Comparison of ENCODE assay signal across 8 cellular contexts in the genomic region with DNA sequence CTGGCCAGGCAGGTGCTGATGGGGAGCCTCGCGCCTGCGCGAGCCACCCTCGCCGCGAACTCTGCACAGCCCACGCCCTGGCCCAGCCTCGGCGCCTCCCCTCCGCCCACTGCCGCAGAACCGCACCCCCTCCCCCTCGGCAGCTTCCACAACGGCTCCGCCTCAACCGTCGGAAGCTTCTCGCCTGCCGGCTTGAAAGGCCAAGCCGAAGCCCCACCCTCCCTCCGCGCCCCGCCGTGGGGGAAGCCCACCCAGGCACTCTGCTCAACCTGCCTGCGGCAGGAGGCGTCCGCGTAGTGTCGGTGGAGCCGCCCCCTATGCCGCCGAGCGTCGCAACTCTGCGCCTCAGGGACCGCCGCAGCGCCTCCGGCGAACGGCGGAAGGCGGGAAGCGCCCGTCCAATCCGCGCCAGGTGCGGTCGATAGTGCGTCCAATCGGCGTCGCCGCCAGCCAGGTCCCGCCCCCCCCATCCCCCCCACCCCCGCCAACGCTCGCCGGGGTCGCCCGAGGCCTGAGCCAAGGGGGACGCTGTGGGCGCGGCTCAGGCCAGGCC. TPM values are rescaled to one million over a fixed set of nuclear protein-coding genes. Genes with fewer than 3 reads are reported as not detected.
DNase-seq lines count a peak whose midpoint lies in the region; ATAC-seq and TF ChIP-seq lines count a peak whose summit lies in the region.

A gene with protein sequence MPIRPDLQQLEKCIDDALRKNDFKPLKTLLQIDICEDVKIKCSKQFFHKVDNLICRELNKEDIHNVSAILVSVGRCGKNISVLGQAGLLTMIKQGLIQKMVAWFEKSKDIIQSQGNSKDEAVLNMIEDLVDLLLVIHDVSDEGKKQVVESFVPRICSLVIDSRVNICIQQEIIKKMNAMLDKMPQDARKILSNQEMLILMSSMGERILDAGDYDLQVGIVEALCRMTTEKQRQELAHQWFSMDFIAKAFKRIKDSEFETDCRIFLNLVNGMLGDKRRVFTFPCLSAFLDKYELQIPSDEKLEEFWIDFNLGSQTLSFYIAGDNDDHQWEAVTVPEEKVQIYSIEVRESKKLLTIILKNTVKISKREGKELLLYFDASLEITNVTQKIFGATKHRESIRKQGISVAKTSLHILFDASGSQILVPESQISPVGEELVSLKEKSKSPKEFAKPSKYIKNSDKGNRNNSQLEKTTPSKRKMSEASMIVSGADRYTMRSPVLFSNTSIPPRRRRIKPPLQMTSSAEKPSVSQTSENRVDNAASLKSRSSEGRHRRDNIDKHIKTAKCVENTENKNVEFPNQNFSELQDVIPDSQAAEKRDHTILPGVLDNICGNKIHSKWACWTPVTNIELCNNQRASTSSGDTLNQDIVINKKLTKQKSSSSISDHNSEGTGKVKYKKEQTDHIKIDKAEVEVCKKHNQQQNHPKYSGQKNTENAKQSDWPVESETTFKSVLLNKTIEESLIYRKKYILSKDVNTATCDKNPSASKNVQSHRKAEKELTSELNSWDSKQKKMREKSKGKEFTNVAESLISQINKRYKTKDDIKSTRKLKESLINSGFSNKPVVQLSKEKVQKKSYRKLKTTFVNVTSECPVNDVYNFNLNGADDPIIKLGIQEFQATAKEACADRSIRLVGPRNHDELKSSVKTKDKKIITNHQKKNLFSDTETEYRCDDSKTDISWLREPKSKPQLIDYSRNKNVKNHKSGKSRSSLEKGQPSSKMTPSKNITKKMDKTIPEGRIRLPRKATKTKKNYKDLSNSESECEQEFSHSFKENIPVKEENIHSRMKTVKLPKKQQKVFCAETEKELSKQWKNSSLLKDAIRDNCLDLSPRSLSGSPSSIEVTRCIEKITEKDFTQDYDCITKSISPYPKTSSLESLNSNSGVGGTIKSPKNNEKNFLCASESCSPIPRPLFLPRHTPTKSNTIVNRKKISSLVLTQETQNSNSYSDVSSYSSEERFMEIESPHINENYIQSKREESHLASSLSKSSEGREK (N-terminal part only) (minus strand): TSS at position 342 of the 553 bp plus-strand sequence. CDS start 11,224 bp downstream, outside the sequence.

- no peak for TF ChIP-seq CTCF in colonic mucosa (IDR thresholded peaks at IDR 0.05)
- TF ChIP-seq CTCF in lower leg skin (IDR thresholded peaks at IDR 0.05): no peak

- WGBS in lower leg skin, 2 donors: 13 to 62% methylated on average over 21 to 50 of the region's 65 CpGs

- H3K4me1 ChIP-seq in colonic mucosa: peaks cover 5% of the 10 kb centered on the region

- H3K4me3 ChIP-seq in colonic mucosa (peak within 1 kb of the TSS; percentile 60), lower leg skin (ENCODE audit: low read depth, poor library complexity, severe bottlenecking) (peak within 1 kb of the TSS; percentile 48)

- intact Hi-C loops in colonic mucosa (cut with DNase I): no loop called here
- intact Hi-C loops in lower leg skin (cut with DNase I; ENCODE audit: low total_unique reads): no loop called here

- peak; percentile 8 for ATAC-seq in HG02938 (IDR thresholded peaks at IDR 0.05; ENCODE audit: unreplicated experiment)
- no peak for ATAC-seq in GM21737 (IDR thresholded peaks at IDR 0.05; ENCODE audit: unreplicated experiment)

- peak; percentile 85 for DNase-seq in AG20443 (ENCODE audit: low spot score)
- peak; percentile 48 for DNase-seq in activated CD4-positive, alpha-beta T cell treated with anti-CD3 and anti-CD28 coated beads for 1 hour
- DNase-seq in colonic mucosa: peak; percentile 43
- peak in 1 of 2 donors; percentile 86 for DNase-seq in lower leg skin (ENCODE audit: low spot score in 2 of 2)
- DNase-seq in stimulated activated CD8-positive, alpha-beta memory T cell treated with anti-CD3 and anti-CD28 coated beads, Interleukin-15, amount 100 ng/mL, for 24 hours (ENCODE audit: low read depth): peak; percentile 29
- no peak for DNase-seq in NAMALWA (ENCODE audit: low spot score)

- no peaks in the 10 kb centered on the region for H3K27me3 ChIP-seq in colonic mucosa

- no peaks in the 10 kb centered on the region for H3K36me3 ChIP-seq in colonic mucosa

- H3K9me3 ChIP-seq in colonic mucosa: no peaks in the 10 kb centered on the region

- H3K9ac ChIP-seq in colonic mucosa (ENCODE audit: low read depth in 2 of 2, low read length in 2 of 2): peak within 1 kb of the TSS in 1 of 2 donors; percentile 73

- no peak for TF ChIP-seq POLR2A in lower leg skin (IDR thresholded peaks at IDR 0.05)

- H3K27ac ChIP-seq in colonic mucosa: peak within 1 kb of the TSS; percentile 21

RNA-seq across cellular contexts. Expression of the gene that starts here (rescaled TPM):
- total RNA-seq in colonic mucosa: 1 to 10 TPM in 1 of 2 donors, under 1 TPM in 1; 0.74 to 1.1 TPM
- 10 to 100 TPM in 1 of 4 donors, 1 to 10 TPM in 3; 1.9 to 12.9 (median 2.4) TPM for total RNA-seq in lower leg skin
